ENCODE assay signal across 8 cellular contexts in the genomic region with DNA sequence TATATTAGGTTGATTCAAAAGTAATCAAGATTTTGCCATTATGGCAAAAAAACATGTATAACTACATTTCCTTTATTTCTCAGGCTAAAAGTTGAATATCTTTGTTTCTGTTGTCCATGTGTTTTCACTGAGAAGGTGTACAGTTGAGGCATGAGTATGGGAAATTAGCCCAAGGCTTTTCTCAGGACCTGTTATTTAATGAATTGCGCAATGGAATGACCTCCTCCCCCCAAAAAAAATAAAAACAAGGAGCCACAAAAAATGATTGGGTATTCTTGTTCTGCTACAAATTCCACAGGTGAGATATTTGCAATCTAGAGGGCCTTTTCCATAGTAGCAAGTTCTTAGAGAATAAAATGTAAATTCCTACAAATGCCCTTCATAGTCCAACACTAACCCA.
"Had no signal": no experiment of that assay in that cellular context is flagged by ENCODE, and none has a peak within 500 bp of the region (broad histone marks: within the 10 kb centered on the region; RNA-seq: fewer than 3 reads in every experiment).

No MANE protein-coding gene starts in this region.

- H2AFZ ChIP-seq: GM23338 had no signal

- FAIRE-seq: HTR-8/SVneo had no signal

- H3K4me3 ChIP-seq: GM23338, HAP-1 had no signal

- ATAC-seq: GM23338, HCT116 had no signal

- H3K9me3 ChIP-seq: HAP-1 had no signal

- H3K36me3 ChIP-seq: HAP-1 had no signal

- DNase-seq: H7, HFFc6, Kasumi-1, KG1 had no signal

- H3K4me2 ChIP-seq: GM23338 had no signal
